20 cellular contexts compared by ENCODE assay signal in genomic region chr13:67841071-67841470, GRCh38.
A peak's percentile ranks its signal among the peaks of the same experiment; 100 is the strongest.
DNase-seq lines count a peak whose midpoint lies in the region; ATAC-seq, FAIRE-seq and TF ChIP-seq lines count a peak whose summit lies in the region.
"Had no signal": no experiment of that assay in that cellular context is flagged by ENCODE, and none has a peak within 500 bp of the region (broad histone marks: within the 10 kb centered on the region; RNA-seq: fewer than 3 reads in every experiment).

No MANE protein-coding gene starts in this region.

- H3K9me1 ChIP-seq in K562 (ENCODE audit: control insufficient read depth, insufficient read depth, low read length) = no peaks in the 10 kb centered on the region

- 2% methylated on average over 7 of the region's 7 CpGs for WGBS in K562 (ENCODE audit: insufficient coverage, low coverage, missing lambda C conversion rate)
- 62 to 66% methylated on average over 7 of the region's 7 CpGs for WGBS in pancreas, 2 donors
- WGBS in right cardiac atrium = 76% methylated on average over 7 of the region's 7 CpGs

- peaks cover 19% of the 10 kb centered on the region for H3K9me3 Mint-ChIP-seq in stimulated activated effector memory CD8-positive, alpha-beta T cell treated with anti-CD3 and anti-CD28 coated beads, Interleukin-12 subunit alpha, Interleukin-12 subunit beta, amount 100 ng/mL, for 72 hours
- H3K9me3 Mint-ChIP-seq in activated CD4-positive, alpha-beta memory T cell treated with anti-CD3 and anti-CD28 coated beads, Interleukin-2, amount 10 ng/mL, durations not matched to agents 7 days and 5 days = peaks cover 10% of the 10 kb centered on the region

- no peaks in the 10 kb centered on the region for H3K36me3 Mint-ChIP-seq in stimulated activated effector memory CD8-positive, alpha-beta T cell treated with anti-CD3 and anti-CD28 coated beads, Interleukin-12 subunit alpha, Interleukin-12 subunit beta, amount 100 ng/mL, for 72 hours
- H3K36me3 Mint-ChIP-seq in activated CD4-positive, alpha-beta memory T cell treated with anti-CD3 and anti-CD28 coated beads, Interleukin-2, amount 10 ng/mL, durations not matched to agents 7 days and 5 days (ENCODE audit: low read depth) = no peaks in the 10 kb centered on the region

- POLR2A ChIA-PET in K562 (lab: Yijun Ruan, JAX) = no interaction called here
- POLR2A ChIA-PET in activated CD4-positive, alpha-beta memory T cell treated with anti-CD3 and anti-CD28 coated beads, Interleukin-2, amount 10 ng/mL, durations not matched to agents 7 days and 5 days (lab: Charles Lee) = no interaction called here

- CTCF ChIA-PET in K562 (lab: Yijun Ruan, JAX; ENCODE audit: low intra/inter-chr PET ratio) = no interaction called here
- CTCF ChIA-PET in activated CD4-positive, alpha-beta memory T cell treated with anti-CD3 and anti-CD28 coated beads, Interleukin-2, amount 10 ng/mL, durations not matched to agents 7 days and 5 days (lab: Charles Lee) = no interaction called here

- FAIRE-seq in K562 (lab: Jason Lieb, UNC) (no peak), pancreas (lab: Jason Lieb, UNC) (no peak)

- H2AFZ ChIP-seq in K562 (ENCODE audit: low read depth, low read length) = no peak overlapping the region

- 0 out of 6 replicates have a peak, but pooled peaks of 2 of the 3 experiments have one; percentile 3 to 16 for TF ChIP-seq CTCF in K562 (IDR thresholded peaks at IDR 0.05 in 2 of 3, conservative IDR thresholded peaks at IDR 0.05 in 1 of 3; ENCODE audit: insufficient read depth in 2 of 3, low read depth in 1 of 3, low read length in 3 of 3)
- TF ChIP-seq CTCF in pancreas (IDR thresholded peaks at IDR 0.05) = no peak

- no peaks in the 10 kb centered on the region for H3K36me3 ChIP-seq in K562 (ENCODE audit: control insufficient read depth, insufficient read depth, low read length)
- H3K36me3 ChIP-seq in pancreas = no peaks in the 10 kb centered on the region
- H3K36me3 ChIP-seq: cardiac muscle cell, transverse colon had no signal

- H3K27ac ChIP-seq in K562 (ENCODE audit: extremely low read depth, low read depth, low read length) = no peak overlapping the region
- no peak overlapping the region for H3K27ac ChIP-seq in pancreas
- H3K27ac ChIP-seq in right cardiac atrium (ENCODE audit: low read length) = no peak overlapping the region
- H3K27ac ChIP-seq: cardiac muscle cell, foreskin keratinocyte, transverse colon had no signal

- intact Hi-C loops in K562 (cut with micrococcal nuclease) = no loop called here
- intact Hi-C loops in pancreas (cut with DNase I) = no loop called here
- intact Hi-C loops in right cardiac atrium (cut with DNase I) = no loop called here

- no peak for TF ChIP-seq POLR2A in K562 (conservative IDR thresholded peaks at IDR 0.05)

- H3K27me3 Mint-ChIP-seq in activated CD4-positive, alpha-beta memory T cell treated with anti-CD3 and anti-CD28 coated beads, Interleukin-2, amount 10 ng/mL, durations not matched to agents 7 days and 5 days = no peaks in the 10 kb centered on the region
- H3K27me3 Mint-ChIP-seq: stimulated activated naive CD8-positive, alpha-beta T cell treated with anti-CD3 and anti-CD28 coated beads, Interleukin-15, Interleukin-2, amounts not matched to agents 100 ng/mL and 50 ng/mL, for 24 hours had no signal

- no peak overlapping the region for H3K4me3 ChIP-seq in K562
- H3K4me3 ChIP-seq in pancreas = no peak overlapping the region
- H3K4me3 ChIP-seq in right cardiac atrium (ENCODE audit: low read length) = no peak overlapping the region
- H3K4me3 ChIP-seq: cardiac muscle cell, transverse colon had no signal

- no peak overlapping the region for H3K27ac Mint-ChIP-seq in stimulated activated effector memory CD8-positive, alpha-beta T cell treated with anti-CD3 and anti-CD28 coated beads, Interleukin-12 subunit alpha, Interleukin-12 subunit beta, amount 100 ng/mL, for 72 hours
- H3K27ac Mint-ChIP-seq in activated CD4-positive, alpha-beta memory T cell treated with anti-CD3 and anti-CD28 coated beads, Interleukin-2, amount 10 ng/mL, durations not matched to agents 7 days and 5 days = no peak overlapping the region
- H3K27ac Mint-ChIP-seq: natural killer cell; stimulated activated naive CD8-positive, alpha-beta T cell treated with anti-CD3 and anti-CD28 coated beads, Interleukin-15, Interleukin-2, amounts not matched to agents 100 ng/mL and 50 ng/mL, for 24 hours had no signal

- ATAC-seq in K562 (no peak), pancreas (no peak), right cardiac atrium (no peak)
- peak; percentile 11 for ATAC-seq in stimulated activated effector memory CD8-positive, alpha-beta T cell treated with anti-CD3 and anti-CD28 coated beads, Interleukin-12 subunit alpha, Interleukin-12 subunit beta, amount 100 ng/mL, for 72 hours
- ATAC-seq: foreskin keratinocyte, natural killer cell had no signal

- H3K4me1 Mint-ChIP-seq in stimulated activated effector memory CD8-positive, alpha-beta T cell treated with anti-CD3 and anti-CD28 coated beads, Interleukin-12 subunit alpha, Interleukin-12 subunit beta, amount 100 ng/mL, for 72 hours = no peaks in the 10 kb centered on the region
- no peaks in the 10 kb centered on the region for H3K4me1 Mint-ChIP-seq in activated CD4-positive, alpha-beta memory T cell treated with anti-CD3 and anti-CD28 coated beads, Interleukin-2, amount 10 ng/mL, durations not matched to agents 7 days and 5 days
- H3K4me1 Mint-ChIP-seq: natural killer cell had no signal

- no TSS peak for BruUV-seq in K562 (replicated peaks; lab: Mats Ljungman, UMichigan)

- no peaks in the 10 kb centered on the region for H3K27me3 ChIP-seq in K562 (ENCODE audit: control insufficient read depth in 2 of 2, insufficient read depth in 2 of 2, low read length in 2 of 2)
- no peaks in the 10 kb centered on the region for H3K27me3 ChIP-seq in pancreas
- no peaks in the 10 kb centered on the region for H3K27me3 ChIP-seq in right cardiac atrium (ENCODE audit: control insufficient read depth, insufficient read depth)
- H3K27me3 ChIP-seq: cardiac muscle cell, foreskin keratinocyte, transverse colon had no signal

- DNase-seq in DMS53 (lab: John Stamatoyannopoulos, UW) (peak; percentile 22), DMS53 treated with DMSO at 0.1 percent for 48 hours (lab: John Stamatoyannopoulos, UW; ENCODE audit: unreplicated experiment) (no peak), NAMALWA (ENCODE audit: low spot score) (peak; percentile 15), K562 (ENCODE audit: extremely low read depth in 1 of 4, low spot score in 3 of 4) (peak in 1 of 4 experiments; percentile 3), pancreas (no peak), right cardiac atrium (no peak)
- DNase-seq in stimulated activated effector memory CD8-positive, alpha-beta T cell treated with anti-CD3 and anti-CD28 coated beads, Interleukin-12 subunit alpha, Interleukin-12 subunit beta, amount 100 ng/mL, for 72 hours (ENCODE audit: low spot score in 2 of 2) = no peak
- DNase-seq in activated CD4-positive, alpha-beta memory T cell treated with anti-CD3 and anti-CD28 coated beads, Interleukin-2, amount 10 ng/mL, durations not matched to agents 7 days and 5 days = no peak
- DNase-seq: 8988T; activated CD4-positive, alpha-beta T cell treated with anti-CD3 and anti-CD28 coated beads, Interleukin-2, amount 50 U/mL, for 4 hours; activated gamma-delta T cell; dermis blood vessel endothelial cell; foreskin keratinocyte; hippocampal formation; natural killer cell; NCI-H1436 treated with DMSO at 0.1 percent for 48 hours; SHP77; transverse colon had no signal

- no peaks in the 10 kb centered on the region for H3K79me2 ChIP-seq in K562 (ENCODE audit: control insufficient read depth, insufficient read depth, low read length)

- no peak overlapping the region for H3K4me3 Mint-ChIP-seq in stimulated activated effector memory CD8-positive, alpha-beta T cell treated with anti-CD3 and anti-CD28 coated beads, Interleukin-12 subunit alpha, Interleukin-12 subunit beta, amount 100 ng/mL, for 72 hours
- no peak overlapping the region for H3K4me3 Mint-ChIP-seq in activated CD4-positive, alpha-beta memory T cell treated with anti-CD3 and anti-CD28 coated beads, Interleukin-2, amount 10 ng/mL, durations not matched to agents 7 days and 5 days
- H3K4me3 Mint-ChIP-seq: natural killer cell; stimulated activated naive CD8-positive, alpha-beta T cell treated with anti-CD3 and anti-CD28 coated beads, Interleukin-15, Interleukin-2, amounts not matched to agents 100 ng/mL and 50 ng/mL, for 24 hours had no signal

- H3K9me3 ChIP-seq in K562 (replicated peaks; ENCODE audit: control insufficient read depth, insufficient read depth, low read depth, low read length) (no peaks in the 10 kb centered on the region), pancreas (no peaks in the 10 kb centered on the region), right cardiac atrium (ENCODE audit: control insufficient read depth, low read length) (no peaks in the 10 kb centered on the region)
- H3K9me3 ChIP-seq: transverse colon had no signal

- H3K4me1 ChIP-seq in K562 (replicated peaks in 1 of 2; ENCODE audit: control insufficient read depth in 2 of 2, insufficient read depth in 2 of 2, low read length in 2 of 2) (no peaks in the 10 kb centered on the region), pancreas (no peaks in the 10 kb centered on the region), right cardiac atrium (ENCODE audit: control insufficient read depth, insufficient read depth, low read length) (no peaks in the 10 kb centered on the region)
- H3K4me1 ChIP-seq: foreskin keratinocyte, transverse colon had no signal

- no peak overlapping the region for H3K9ac ChIP-seq in K562 (ENCODE audit: insufficient read depth in 1 of 2, low read depth in 2 of 2, low read length in 2 of 2)

- no peak overlapping the region for H3K4me2 ChIP-seq in K562 (ENCODE audit: insufficient read depth, low read length)

- TF ChIP-seq RAD21 in K562 (CRISPR knock-in tag; conservative IDR thresholded peaks at IDR 0.05 in 1 of 2, IDR thresholded peaks at IDR 0.05 in 1 of 2) = peak in 1 of 2 experiments; percentile 15; a peak in 1 of 4 replicates

- in situ Hi-C loops in K562 (cut with MboI) = no loop called here

- H4K20me1 ChIP-seq in K562 (replicated peaks; ENCODE audit: control insufficient read depth, insufficient read depth, low read length) = no peaks in the 10 kb centered on the region

- TF ChIP-seq EP300 in K562 (IDR thresholded peaks at IDR 0.05; ENCODE audit: low read length) = no peak

TF ChIP-seq in K562, 482 proteins besides CTCF, POLR2A, EP300 and RAD21 (continues in another document):
- TF ChIP-seq FOXJ3 (CRISPR knock-in tag; IDR thresholded peaks at IDR 0.05) = no peak
- TF ChIP-seq OTX1 (CRISPR knock-in tag; IDR thresholded peaks at IDR 0.05) = no peak
- no peak for TF ChIP-seq SMAD1 (IDR thresholded peaks at IDR 0.05; ENCODE audit: low read depth, low read length, partially characterized antibody)

Comparison
In these comparisons a context has a peak if more than half of its experiments do, and no peak if none do; other contexts are left out.
1. DNase-seq: peak in DMS53 (single experiment) and NAMALWA (single experiment); none in DMS53 treated with DMSO at 0.1 percent for 48 hours (single experiment), stimulated activated effector memory CD8-positive, alpha-beta T cell treated with anti-CD3 and anti-CD28 coated beads, Interleukin-12 subunit alpha, Interleukin-12 subunit beta, amount 100 ng/mL, for 72 hours (0 of 2), activated CD4-positive, alpha-beta memory T cell treated with anti-CD3 and anti-CD28 coated beads, Interleukin-2, amount 10 ng/mL, durations not matched to agents 7 days and 5 days (single experiment), pancreas (0 of 6) and right cardiac atrium (0 of 3).
2. CTCF ChIP-seq: peak in K562 (2 of 3); none in pancreas (0 of 4).